1 cellular context compared by ENCODE assay signal in the genomic region with DNA sequence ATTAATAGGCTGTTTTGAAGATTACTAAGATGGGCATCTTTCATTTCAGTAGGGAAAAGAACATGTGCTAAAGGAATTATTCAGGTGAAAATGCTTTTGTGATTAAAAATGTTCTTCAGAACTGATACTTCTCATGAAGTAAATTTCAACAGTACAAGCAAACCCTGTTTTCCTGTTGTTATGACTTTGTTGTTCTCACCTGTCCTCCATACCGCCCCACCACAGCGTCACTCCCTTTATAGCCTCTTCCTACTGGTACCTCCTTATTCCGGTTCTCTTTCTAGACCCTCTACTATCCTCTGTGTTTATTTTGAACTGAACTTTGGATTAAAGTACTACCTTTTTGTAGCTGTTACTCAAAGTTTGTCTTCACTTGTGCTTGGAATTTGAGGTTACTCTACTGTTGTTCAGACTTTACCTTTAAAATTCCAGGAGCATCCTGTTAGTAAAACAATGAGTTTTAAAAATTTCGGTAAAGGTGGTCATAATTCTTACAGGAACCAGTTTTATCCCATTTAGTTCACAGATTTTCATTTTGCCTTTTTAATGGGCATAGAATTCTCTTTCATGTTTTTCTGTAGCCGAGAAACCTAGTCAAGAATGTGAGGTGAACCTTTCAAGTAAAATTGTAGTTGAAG.
TF ChIP-seq lines count a peak whose summit lies in the region.

No MANE protein-coding gene starts in this region.

TF ChIP-seq in K562, 482 proteins besides CTCF, POLR2A, EP300 and RAD21 (continues in another document):
- TF ChIP-seq RBBP5 (IDR thresholded peaks at IDR 0.05; ENCODE audit: borderline replicate concordance, insufficient read depth, low read length, poor library complexity, severe bottlenecking): peak; percentile 6
- 0 out of 2 replicates have a peak, but pooled peaks have one; percentile 4 for TF ChIP-seq ZNF766 (CRISPR knock-in tag; conservative IDR thresholded peaks at IDR 0.05)
- TF ChIP-seq MIER1 (IDR thresholded peaks at IDR 0.05; ENCODE audit: low read depth): no peak; the same call in 1 of the 2 replicates
- no peak for TF ChIP-seq BRF1 (IDR thresholded peaks at IDR 0.05; ENCODE audit: borderline replicate concordance, extremely low read depth, insufficient read length)
- no peak for TF ChIP-seq CHD1 (IDR thresholded peaks at IDR 0.05; ENCODE audit: low read length)
- 0 out of 2 replicates have a peak, but pooled peaks have one; percentile 33 for TF ChIP-seq RBFOX2 (IDR thresholded peaks at IDR 0.05; ENCODE audit: low read depth, low read length)
- TF ChIP-seq ZNF551 (CRISPR knock-in tag; IDR thresholded peaks at IDR 0.05): 0 out of 2 replicates have a peak, but pooled peaks have one; percentile 49
- TF ChIP-seq, protein P1, sequence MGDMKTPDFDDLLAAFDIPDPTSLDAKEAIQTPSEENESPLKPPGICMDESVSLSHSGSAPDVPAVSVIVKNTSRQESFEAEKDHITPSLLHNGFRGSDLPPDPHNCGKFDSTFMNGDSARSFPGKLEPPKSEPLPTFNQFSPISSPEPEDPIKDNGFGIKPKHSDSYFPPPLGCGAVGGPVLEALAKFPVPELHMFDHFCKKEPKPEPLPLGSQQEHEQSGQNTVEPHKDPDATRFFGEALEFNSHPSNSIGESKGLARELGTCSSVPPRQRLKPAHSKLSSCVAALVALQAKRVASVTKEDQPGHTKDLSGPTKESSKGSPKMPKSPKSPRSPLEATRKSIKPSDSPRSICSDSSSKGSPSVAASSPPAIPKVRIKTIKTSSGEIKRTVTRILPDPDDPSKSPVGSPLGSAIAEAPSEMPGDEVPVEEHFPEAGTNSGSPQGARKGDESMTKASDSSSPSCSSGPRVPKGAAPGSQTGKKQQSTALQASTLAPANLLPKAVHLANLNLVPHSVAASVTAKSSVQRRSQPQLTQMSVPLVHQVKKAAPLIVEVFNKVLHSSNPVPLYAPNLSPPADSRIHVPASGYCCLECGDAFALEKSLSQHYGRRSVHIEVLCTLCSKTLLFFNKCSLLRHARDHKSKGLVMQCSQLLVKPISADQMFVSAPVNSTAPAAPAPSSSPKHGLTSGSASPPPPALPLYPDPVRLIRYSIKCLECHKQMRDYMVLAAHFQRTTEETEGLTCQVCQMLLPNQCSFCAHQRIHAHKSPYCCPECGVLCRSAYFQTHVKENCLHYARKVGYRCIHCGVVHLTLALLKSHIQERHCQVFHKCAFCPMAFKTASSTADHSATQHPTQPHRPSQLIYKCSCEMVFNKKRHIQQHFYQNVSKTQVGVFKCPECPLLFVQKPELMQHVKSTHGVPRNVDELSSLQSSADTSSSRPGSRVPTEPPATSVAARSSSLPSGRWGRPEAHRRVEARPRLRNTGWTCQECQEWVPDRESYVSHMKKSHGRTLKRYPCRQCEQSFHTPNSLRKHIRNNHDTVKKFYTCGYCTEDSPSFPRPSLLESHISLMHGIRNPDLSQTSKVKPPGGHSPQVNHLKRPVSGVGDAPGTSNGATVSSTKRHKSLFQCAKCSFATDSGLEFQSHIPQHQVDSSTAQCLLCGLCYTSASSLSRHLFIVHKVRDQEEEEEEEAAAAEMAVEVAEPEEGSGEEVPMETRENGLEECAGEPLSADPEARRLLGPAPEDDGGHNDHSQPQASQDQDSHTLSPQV (IDR thresholded peaks at IDR 0.05): 0 out of 2 replicates have a peak, but pooled peaks have one; percentile 18
- TF ChIP-seq ZNF316 (IDR thresholded peaks at IDR 0.05): no peak
- TF ChIP-seq EP400 (IDR thresholded peaks at IDR 0.05): no peak
- peak; percentile 11; the same call in 1 of the 2 replicates for TF ChIP-seq ZNF589 (CRISPR knock-in tag; IDR thresholded peaks at IDR 0.05; ENCODE audit: low read depth)
- TF ChIP-seq CSDE1 (IDR thresholded peaks at IDR 0.05): peak in 1 of 2 experiments; percentile 40; a peak in 1 of 4 replicates
- no peak for TF ChIP-seq HIVEP1 (CRISPR knock-in tag; IDR thresholded peaks at IDR 0.05)
- TF ChIP-seq, protein P2, sequence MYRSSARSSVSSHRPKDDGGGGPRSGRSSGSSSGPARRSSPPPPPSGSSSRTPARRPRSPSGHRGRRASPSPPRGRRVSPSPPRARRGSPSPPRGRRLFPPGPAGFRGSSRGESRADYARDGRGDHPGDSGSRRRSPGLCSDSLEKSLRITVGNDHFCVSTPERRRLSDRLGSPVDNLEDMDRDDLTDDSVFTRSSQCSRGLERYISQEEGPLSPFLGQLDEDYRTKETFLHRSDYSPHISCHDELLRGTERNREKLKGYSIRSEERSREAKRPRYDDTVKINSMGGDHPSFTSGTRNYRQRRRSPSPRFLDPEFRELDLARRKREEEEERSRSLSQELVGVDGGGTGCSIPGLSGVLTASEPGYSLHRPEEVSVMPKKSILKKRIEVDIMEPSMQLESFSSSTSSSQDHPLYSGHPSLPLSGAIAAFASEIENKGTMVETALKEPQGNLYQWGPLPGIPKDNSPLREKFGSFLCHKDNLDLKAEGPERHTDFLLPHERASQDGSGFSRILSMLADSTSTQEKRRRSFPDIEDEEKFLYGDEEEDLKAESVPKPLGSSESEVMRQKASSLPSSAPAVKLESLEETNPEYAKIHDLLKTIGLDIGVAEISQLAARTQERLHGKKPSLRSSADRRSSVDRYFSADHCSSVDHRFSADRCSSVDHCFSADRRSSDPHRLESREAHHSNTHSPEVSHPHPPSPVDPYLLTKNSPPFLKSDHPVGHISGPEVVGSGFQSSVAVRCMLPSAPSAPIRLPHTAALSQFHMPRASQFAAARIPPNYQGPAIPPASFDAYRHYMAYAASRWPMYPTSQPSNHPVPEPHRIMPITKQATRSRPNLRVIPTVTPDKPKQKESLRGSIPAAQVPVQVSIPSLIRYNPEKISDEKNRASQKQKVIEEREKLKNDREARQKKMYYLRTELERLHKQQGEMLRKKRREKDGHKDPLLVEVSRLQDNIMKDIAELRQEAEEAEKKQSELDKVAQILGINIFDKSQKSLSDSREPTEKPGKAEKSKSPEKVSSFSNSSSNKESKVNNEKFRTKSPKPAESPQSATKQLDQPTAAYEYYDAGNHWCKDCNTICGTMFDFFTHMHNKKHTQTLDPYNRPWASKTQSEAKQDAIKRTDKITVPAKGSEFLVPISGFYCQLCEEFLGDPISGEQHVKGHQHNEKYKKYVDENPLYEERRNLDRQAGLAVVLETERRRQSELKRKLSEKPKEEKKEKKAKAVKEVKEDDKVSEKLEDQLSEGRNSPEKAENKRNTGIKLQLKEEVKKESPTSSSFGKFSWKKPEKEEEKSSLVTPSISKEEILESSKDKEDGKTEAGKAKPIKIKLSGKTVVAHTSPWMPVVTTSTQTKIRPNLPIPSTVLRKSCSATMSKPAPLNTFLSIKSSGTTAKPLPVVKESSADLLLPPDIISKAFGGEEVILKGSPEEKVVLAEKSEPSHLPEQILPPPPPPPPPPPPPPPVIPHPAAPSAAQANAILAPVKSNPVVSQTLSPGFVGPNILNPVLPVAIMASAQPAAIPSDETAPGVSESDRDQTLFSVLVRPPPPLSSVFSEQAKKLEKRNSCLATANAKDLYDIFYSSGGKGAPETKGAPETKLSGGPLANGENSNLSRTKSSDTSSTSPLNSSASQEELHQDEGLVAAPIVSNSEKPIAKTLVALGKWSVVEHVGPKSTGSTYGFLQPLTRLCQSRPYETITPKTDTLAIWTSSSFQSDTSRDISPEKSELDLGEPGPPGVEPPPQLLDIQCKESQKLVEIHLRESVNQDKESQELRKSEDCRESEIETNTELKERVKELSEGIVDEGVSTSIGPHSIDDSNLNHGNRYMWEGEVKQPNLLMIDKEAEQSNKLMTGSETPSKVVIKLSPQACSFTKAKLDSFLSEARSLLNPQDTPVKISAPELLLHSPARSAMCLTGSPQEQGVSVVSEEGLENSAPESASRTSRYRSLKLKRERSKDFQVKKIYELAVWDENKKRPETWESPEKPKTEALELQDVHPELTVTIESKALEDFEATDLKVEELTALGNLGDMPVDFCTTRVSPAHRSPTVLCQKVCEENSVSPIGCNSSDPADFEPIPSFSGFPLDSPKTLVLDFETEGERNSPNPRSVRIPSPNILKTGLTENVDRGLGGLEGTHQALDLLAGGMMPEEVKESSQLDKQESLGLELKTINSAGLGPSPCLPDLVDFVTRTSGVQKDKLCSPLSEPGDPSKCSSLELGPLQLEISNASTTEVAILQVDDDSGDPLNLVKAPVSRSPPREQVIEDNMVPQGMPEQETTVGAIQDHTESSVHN (IDR thresholded peaks at IDR 0.05; ENCODE audit: borderline replicate concordance in 1 of 2, low read depth in 1 of 2): 0 out of 4 replicates have a peak, but pooled peaks of 1 of the 2 experiments have one; percentile 22
- no peak for TF ChIP-seq SRF (CRISPR knock-in tag; IDR thresholded peaks at IDR 0.05)
- TF ChIP-seq BRD4 (IDR thresholded peaks at IDR 0.05): 0 out of 2 replicates have a peak, but pooled peaks have one; percentile 28
- TF ChIP-seq SIRT6 (IDR thresholded peaks at IDR 0.05; ENCODE audit: low read depth, low read length): no peak
- no peak; the same call in 1 of the 2 replicates for TF ChIP-seq POLR2H (tag; IDR thresholded peaks at IDR 0.05; ENCODE audit: low read depth)
- TF ChIP-seq, protein P3, sequence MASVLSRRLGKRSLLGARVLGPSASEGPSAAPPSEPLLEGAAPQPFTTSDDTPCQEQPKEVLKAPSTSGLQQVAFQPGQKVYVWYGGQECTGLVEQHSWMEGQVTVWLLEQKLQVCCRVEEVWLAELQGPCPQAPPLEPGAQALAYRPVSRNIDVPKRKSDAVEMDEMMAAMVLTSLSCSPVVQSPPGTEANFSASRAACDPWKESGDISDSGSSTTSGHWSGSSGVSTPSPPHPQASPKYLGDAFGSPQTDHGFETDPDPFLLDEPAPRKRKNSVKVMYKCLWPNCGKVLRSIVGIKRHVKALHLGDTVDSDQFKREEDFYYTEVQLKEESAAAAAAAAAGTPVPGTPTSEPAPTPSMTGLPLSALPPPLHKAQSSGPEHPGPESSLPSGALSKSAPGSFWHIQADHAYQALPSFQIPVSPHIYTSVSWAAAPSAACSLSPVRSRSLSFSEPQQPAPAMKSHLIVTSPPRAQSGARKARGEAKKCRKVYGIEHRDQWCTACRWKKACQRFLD (CRISPR knock-in tag; IDR thresholded peaks at IDR 0.05): no peak
- no peak; the same call in 1 of the 2 replicates for TF ChIP-seq ZFX (CRISPR knock-in tag; IDR thresholded peaks at IDR 0.05)
- TF ChIP-seq, protein P4, sequence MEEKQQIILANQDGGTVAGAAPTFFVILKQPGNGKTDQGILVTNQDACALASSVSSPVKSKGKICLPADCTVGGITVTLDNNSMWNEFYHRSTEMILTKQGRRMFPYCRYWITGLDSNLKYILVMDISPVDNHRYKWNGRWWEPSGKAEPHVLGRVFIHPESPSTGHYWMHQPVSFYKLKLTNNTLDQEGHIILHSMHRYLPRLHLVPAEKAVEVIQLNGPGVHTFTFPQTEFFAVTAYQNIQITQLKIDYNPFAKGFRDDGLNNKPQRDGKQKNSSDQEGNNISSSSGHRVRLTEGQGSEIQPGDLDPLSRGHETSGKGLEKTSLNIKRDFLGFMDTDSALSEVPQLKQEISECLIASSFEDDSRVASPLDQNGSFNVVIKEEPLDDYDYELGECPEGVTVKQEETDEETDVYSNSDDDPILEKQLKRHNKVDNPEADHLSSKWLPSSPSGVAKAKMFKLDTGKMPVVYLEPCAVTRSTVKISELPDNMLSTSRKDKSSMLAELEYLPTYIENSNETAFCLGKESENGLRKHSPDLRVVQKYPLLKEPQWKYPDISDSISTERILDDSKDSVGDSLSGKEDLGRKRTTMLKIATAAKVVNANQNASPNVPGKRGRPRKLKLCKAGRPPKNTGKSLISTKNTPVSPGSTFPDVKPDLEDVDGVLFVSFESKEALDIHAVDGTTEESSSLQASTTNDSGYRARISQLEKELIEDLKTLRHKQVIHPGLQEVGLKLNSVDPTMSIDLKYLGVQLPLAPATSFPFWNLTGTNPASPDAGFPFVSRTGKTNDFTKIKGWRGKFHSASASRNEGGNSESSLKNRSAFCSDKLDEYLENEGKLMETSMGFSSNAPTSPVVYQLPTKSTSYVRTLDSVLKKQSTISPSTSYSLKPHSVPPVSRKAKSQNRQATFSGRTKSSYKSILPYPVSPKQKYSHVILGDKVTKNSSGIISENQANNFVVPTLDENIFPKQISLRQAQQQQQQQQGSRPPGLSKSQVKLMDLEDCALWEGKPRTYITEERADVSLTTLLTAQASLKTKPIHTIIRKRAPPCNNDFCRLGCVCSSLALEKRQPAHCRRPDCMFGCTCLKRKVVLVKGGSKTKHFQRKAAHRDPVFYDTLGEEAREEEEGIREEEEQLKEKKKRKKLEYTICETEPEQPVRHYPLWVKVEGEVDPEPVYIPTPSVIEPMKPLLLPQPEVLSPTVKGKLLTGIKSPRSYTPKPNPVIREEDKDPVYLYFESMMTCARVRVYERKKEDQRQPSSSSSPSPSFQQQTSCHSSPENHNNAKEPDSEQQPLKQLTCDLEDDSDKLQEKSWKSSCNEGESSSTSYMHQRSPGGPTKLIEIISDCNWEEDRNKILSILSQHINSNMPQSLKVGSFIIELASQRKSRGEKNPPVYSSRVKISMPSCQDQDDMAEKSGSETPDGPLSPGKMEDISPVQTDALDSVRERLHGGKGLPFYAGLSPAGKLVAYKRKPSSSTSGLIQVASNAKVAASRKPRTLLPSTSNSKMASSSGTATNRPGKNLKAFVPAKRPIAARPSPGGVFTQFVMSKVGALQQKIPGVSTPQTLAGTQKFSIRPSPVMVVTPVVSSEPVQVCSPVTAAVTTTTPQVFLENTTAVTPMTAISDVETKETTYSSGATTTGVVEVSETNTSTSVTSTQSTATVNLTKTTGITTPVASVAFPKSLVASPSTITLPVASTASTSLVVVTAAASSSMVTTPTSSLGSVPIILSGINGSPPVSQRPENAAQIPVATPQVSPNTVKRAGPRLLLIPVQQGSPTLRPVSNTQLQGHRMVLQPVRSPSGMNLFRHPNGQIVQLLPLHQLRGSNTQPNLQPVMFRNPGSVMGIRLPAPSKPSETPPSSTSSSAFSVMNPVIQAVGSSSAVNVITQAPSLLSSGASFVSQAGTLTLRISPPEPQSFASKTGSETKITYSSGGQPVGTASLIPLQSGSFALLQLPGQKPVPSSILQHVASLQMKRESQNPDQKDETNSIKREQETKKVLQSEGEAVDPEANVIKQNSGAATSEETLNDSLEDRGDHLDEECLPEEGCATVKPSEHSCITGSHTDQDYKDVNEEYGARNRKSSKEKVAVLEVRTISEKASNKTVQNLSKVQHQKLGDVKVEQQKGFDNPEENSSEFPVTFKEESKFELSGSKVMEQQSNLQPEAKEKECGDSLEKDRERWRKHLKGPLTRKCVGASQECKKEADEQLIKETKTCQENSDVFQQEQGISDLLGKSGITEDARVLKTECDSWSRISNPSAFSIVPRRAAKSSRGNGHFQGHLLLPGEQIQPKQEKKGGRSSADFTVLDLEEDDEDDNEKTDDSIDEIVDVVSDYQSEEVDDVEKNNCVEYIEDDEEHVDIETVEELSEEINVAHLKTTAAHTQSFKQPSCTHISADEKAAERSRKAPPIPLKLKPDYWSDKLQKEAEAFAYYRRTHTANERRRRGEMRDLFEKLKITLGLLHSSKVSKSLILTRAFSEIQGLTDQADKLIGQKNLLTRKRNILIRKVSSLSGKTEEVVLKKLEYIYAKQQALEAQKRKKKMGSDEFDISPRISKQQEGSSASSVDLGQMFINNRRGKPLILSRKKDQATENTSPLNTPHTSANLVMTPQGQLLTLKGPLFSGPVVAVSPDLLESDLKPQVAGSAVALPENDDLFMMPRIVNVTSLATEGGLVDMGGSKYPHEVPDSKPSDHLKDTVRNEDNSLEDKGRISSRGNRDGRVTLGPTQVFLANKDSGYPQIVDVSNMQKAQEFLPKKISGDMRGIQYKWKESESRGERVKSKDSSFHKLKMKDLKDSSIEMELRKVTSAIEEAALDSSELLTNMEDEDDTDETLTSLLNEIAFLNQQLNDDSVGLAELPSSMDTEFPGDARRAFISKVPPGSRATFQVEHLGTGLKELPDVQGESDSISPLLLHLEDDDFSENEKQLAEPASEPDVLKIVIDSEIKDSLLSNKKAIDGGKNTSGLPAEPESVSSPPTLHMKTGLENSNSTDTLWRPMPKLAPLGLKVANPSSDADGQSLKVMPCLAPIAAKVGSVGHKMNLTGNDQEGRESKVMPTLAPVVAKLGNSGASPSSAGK (IDR thresholded peaks at IDR 0.05): no peak
- TF ChIP-seq, protein P5, sequence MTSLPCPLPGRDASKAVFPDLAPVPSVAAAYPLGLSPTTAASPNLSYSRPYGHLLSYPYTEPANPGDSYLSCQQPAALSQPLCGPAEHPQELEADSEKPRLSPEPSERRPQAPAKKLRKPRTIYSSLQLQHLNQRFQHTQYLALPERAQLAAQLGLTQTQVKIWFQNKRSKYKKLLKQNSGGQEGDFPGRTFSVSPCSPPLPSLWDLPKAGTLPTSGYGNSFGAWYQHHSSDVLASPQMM (CRISPR knock-in tag; IDR thresholded peaks at IDR 0.05): no peak
